ENCODE assay signal across 8 cellular contexts in the genomic region with DNA sequence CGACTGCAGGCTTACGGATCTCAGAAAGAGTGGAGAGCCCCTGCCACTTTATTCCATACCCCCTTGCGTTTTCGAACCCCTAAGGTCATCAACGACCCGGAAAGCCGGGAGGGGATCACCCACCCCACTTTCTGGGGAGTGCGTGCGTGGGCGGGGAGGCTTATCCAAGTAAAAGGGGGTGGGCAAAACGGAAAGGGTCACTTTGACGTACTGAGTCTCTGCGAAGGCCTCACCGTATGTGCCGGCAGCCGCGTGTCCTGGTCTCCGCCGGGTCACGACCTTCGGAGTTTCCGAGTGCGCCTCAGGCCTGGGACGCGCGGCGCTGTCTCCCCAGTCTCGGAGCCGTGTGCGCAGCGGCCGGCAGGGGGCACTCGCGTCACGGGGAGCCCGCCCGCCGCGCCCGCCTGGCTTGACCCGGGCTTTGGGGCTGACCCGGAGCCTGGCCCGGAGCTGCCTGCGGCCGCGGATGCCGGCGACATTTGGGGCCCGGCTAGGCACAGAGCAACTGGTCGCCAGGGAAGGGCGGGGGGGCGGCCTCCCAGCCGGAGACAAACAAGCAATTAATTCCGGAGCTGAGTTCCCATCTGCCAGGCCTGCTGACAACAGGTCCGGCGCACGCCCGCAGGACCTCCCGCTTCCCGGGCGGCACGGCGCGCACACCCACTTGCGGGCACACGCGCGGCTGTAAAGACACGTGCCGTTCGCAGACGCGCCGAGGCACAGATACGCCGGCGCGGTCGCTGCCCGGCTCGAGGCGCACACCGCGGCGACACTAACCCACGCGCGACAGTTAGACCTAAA. TPM values are rescaled to one million over a fixed set of nuclear protein-coding genes. Genes with fewer than 3 reads are reported as not detected.
DNase-seq lines count a peak whose midpoint lies in the region; ATAC-seq and TF ChIP-seq lines count a peak whose summit lies in the region.

No MANE protein-coding gene starts in this region.

- H3K4me3 Mint-ChIP-seq in GM23338: peak overlapping the region; percentile 68
- peak overlapping the region; percentile 63 to 81 for H3K4me3 Mint-ChIP-seq in activated T-cell treated with anti-CD3 and anti-CD28 coated beads, Interleukin-2, amount 50 U/mL, for 72 hours
- peak overlapping the region; percentile 77 to 81 (median 79) for H3K4me3 Mint-ChIP-seq in nephron

- 1 to 2% (median 1%) methylated on average over 33 to 88 of the region's 88 CpGs for WGBS in stomach, 5 donors

- H3K9me3 ChIP-seq in fibroblast of lung (ENCODE audit: control insufficient read depth, insufficient read depth, low read depth, low read length): no peaks in the 10 kb centered on the region
- H3K9me3 ChIP-seq in stomach: no peaks in the 10 kb centered on the region

- POLR2A ChIA-PET in AG04449 (lab: Yijun Ruan, JAX): no interaction called here

- DNase-seq in AG04449 (ENCODE audit: low read depth, low spot score) (no peak), GM23338 (ENCODE audit: low spot score) (peak; percentile 81), NOMO-1 (lab: John Stamatoyannopoulos, UW; ENCODE audit: unreplicated experiment in 2 of 2) (peak; percentile 27 to 57), fibroblast of lung (ENCODE audit: low read depth in 2 of 2) (peak; percentile 6 to 19), stomach (peak; percentile 70), cerebellar nuclear complex (lab: John Stamatoyannopoulos, UW) (no peak)
- DNase-seq in activated T-cell treated with anti-CD3 and anti-CD28 coated beads, Interleukin-2, amount 50 U/mL, for 72 hours: peak; percentile 72 to 83

- H3K36me3 Mint-ChIP-seq in GM23338 (ENCODE audit: low read depth) (no peaks in the 10 kb centered on the region), nephron (ENCODE audit: low read depth) (no peaks in the 10 kb centered on the region)
- no peaks in the 10 kb centered on the region for H3K36me3 Mint-ChIP-seq in activated T-cell treated with anti-CD3 and anti-CD28 coated beads, Interleukin-2, amount 50 U/mL, for 72 hours (ENCODE audit: insufficient read depth in 2 of 2)

- H3K4me3 ChIP-seq in AG04449 (ENCODE audit: low read depth, low read length) (no peak overlapping the region), GM23338 (peak overlapping the region; percentile 71), fibroblast of lung (replicated peaks in 1 of 4; ENCODE audit: control extremely low read depth in 1 of 4, insufficient read depth in 1 of 4, low read depth in 3 of 4, low read length in 4 of 4) (peak overlapping the region in 1 of 4 experiments; percentile 38), stomach (peak overlapping the region; percentile 41 to 63 (median 53))

- ATAC-seq in GM23338: peak; percentile 58
- peak; percentile 82 to 84 for ATAC-seq in activated T-cell treated with anti-CD3 and anti-CD28 coated beads, Interleukin-2, amount 50 U/mL, for 72 hours (replicated peaks in 1 of 2)

- H3K4me2 ChIP-seq in GM23338 (peak overlapping the region; percentile 90), fibroblast of lung (ENCODE audit: extremely low read depth, insufficient read depth, low read length) (peak overlapping the region; percentile 40)

- no peak for TF ChIP-seq POLR2A in stomach (IDR thresholded peaks at IDR 0.05)

- H2AFZ ChIP-seq in GM23338: peak overlapping the region; percentile 81; the same call in 1 of the 2 replicates
- no peak overlapping the region for H2AFZ ChIP-seq in fibroblast of lung (ENCODE audit: low read length)

- H3K36me3 ChIP-seq in GM23338 (ENCODE audit: insufficient read depth) (no peaks in the 10 kb centered on the region), fibroblast of lung (ENCODE audit: control insufficient read depth, insufficient read depth, low read length) (no peaks in the 10 kb centered on the region), stomach (no peaks in the 10 kb centered on the region)

- H3K9me2 ChIP-seq in GM23338 (ENCODE audit: insufficient read depth): no peaks in the 10 kb centered on the region

- H3K27me3 Mint-ChIP-seq in GM23338 (ENCODE audit: insufficient read depth, low read depth, poor library complexity) (peaks cover 33% of the 10 kb centered on the region), nephron (ENCODE audit: low read depth) (peaks cover 56% of the 10 kb centered on the region)
- peaks cover 30% of the 10 kb centered on the region for H3K27me3 Mint-ChIP-seq in activated T-cell treated with anti-CD3 and anti-CD28 coated beads, Interleukin-2, amount 50 U/mL, for 72 hours (ENCODE audit: low read depth)

- H3K4me1 ChIP-seq in GM23338 (ENCODE audit: insufficient read depth) (peaks cover 12% of the 10 kb centered on the region), fibroblast of lung (ENCODE audit: control insufficient read depth, extremely low read depth, insufficient read depth, low read length) (no peaks in the 10 kb centered on the region), stomach (peaks cover 26 to 48% (median 44%) of the 10 kb centered on the region in 4 donors)

- CTCF ChIA-PET in AG04449 (lab: Yijun Ruan, JAX): interaction anchor here (0.8 to 1.3 kb wide), 5 partner anchors 8 to 509 kb away, joined by 3 to 6 read pairs (median 3); no protein-coding TSS in a partner anchor

- H4K20me1 ChIP-seq in GM23338 (replicated peaks; ENCODE audit: insufficient read depth) (no peaks in the 10 kb centered on the region), fibroblast of lung (ENCODE audit: control insufficient read depth, extremely low read depth, insufficient read depth, low read length) (no peaks in the 10 kb centered on the region)

- no peak for TF ChIP-seq EP300 in stomach (IDR thresholded peaks at IDR 0.05)

- intact Hi-C loops in stomach (cut with DNase I; ENCODE audit: low total_unique reads): loop anchor here (5.0 to 10.0 kb wide), 3 partner anchors 63 to 507 kb away; no protein-coding TSS in a partner anchor

- peaks cover 22% of the 10 kb centered on the region; the same call in 2 of the 3 replicates for H3K4me1 Mint-ChIP-seq in GM23338
- H3K4me1 Mint-ChIP-seq in activated T-cell treated with anti-CD3 and anti-CD28 coated beads, Interleukin-2, amount 50 U/mL, for 72 hours (ENCODE audit: low read depth): peaks cover 8% of the 10 kb centered on the region
- peaks cover 5% of the 10 kb centered on the region for H3K4me1 Mint-ChIP-seq in nephron

- H3K9me3 Mint-ChIP-seq in GM23338 (no peaks in the 10 kb centered on the region), nephron (no peaks in the 10 kb centered on the region)
- H3K9me3 Mint-ChIP-seq in activated T-cell treated with anti-CD3 and anti-CD28 coated beads, Interleukin-2, amount 50 U/mL, for 72 hours: no peaks in the 10 kb centered on the region

- H3K79me2 ChIP-seq in GM23338 (replicated peaks; ENCODE audit: insufficient read depth) (peaks cover 31% of the 10 kb centered on the region), fibroblast of lung (ENCODE audit: control insufficient read depth, insufficient read depth, low read length) (no peaks in the 10 kb centered on the region)

- no peaks in the 10 kb centered on the region for H3F3A ChIP-seq in GM23338 (replicated peaks; ENCODE audit: low read depth)

- H3K9ac ChIP-seq in fibroblast of lung (ENCODE audit: insufficient read depth, low read length): no peak overlapping the region

- no peak overlapping the region for H3K27ac Mint-ChIP-seq in GM23338
- no peak overlapping the region for H3K27ac Mint-ChIP-seq in activated T-cell treated with anti-CD3 and anti-CD28 coated beads, Interleukin-2, amount 50 U/mL, for 72 hours
- H3K27ac Mint-ChIP-seq in nephron: no peak overlapping the region

- H3K27me3 ChIP-seq in GM23338 (ENCODE audit: insufficient read depth) (peaks cover 27% of the 10 kb centered on the region), fibroblast of lung (ENCODE audit: control insufficient read depth, insufficient read depth, low read length) (peaks cover 15% of the 10 kb centered on the region), stomach (peaks cover 16 to 88% (median 57%) of the 10 kb centered on the region in 3 donors)

- TF ChIP-seq CTCF in AG04449 (IDR thresholded peaks at IDR 0.05; ENCODE audit: insufficient read depth, low read length, missing control alignments): peak; percentile 72
- TF ChIP-seq CTCF in GM23338 (conservative IDR thresholded peaks at IDR 0.05; ENCODE audit: low read depth in 2 of 2): peak; percentile 56 to 90
- peak; percentile 32 to 63 for TF ChIP-seq CTCF in fibroblast of lung (conservative IDR thresholded peaks at IDR 0.05 in 1 of 2, IDR thresholded peaks at IDR 0.05 in 1 of 2; ENCODE audit: low read depth in 1 of 2, low read length in 2 of 2)
- TF ChIP-seq CTCF in nephron (IDR thresholded peaks at IDR 0.05; ENCODE audit: unreplicated experiment in 3 of 3): peak; percentile 93 to 98 (median 97)
- peak in 5 of 7 experiments; percentile 39 to 93 (median 84) for TF ChIP-seq CTCF in stomach (IDR thresholded peaks at IDR 0.05)

- H3K27ac ChIP-seq in GM23338 (ENCODE audit: low read depth) (no peak overlapping the region), fibroblast of lung (ENCODE audit: insufficient read depth, low read length) (no peak overlapping the region), stomach (peak overlapping the region in 1 of 5 donors; percentile 65)

RNA-seq across cellular contexts. Expression of a gene that starts 0.9 kb away (rescaled TPM):
- 82.9 and 103 TPM in 2 replicates for total RNA-seq in GM23338 (2014; rRNA removed; shearing (Covaris generic))
- polyA plus RNA-seq in GM23338 (2016; fragmentation: Nextera tagmentation; extraction: Ambion mirVana): 5.6 and 6.4 TPM in 2 replicates
- under 1 TPM; 0.05 to 0.25 TPM for total RNA-seq in activated T-cell treated with anti-CD3 and anti-CD28 coated beads, Interleukin-2, amount 50 U/mL, for 72 hours
- under 0.01 and 2.0 TPM in 2 replicates for total RNA-seq in fibroblast of lung
- 0.01 and 0.15 TPM in 2 replicates for polyA plus RNA-seq in fibroblast of lung
- polyA plus RNA-seq in fibroblast of lung (2012): 0.03 and 0.48 TPM in 2 replicates
- 0.08 and 0.26 TPM in 2 replicates for polyA minus RNA-seq in fibroblast of lung (ENCODE audit: low replicate concordance)
- 10 to 100 TPM in 1 of 5 donors, 1 to 10 TPM in 3, under 1 TPM in 1; 0.89 to 21.7 (median 2.8) TPM for total RNA-seq in stomach
- polyA plus RNA-seq in stomach: 1 to 10 TPM in 2 of 3 donors, under 1 TPM in 1; 0.65 to 1.8 (median 1.2) TPM

RNA-seq across cellular contexts. Expression of a gene that starts 52.0 kb away (rescaled TPM):
- total RNA-seq in GM23338 (2014; rRNA removed; shearing (Covaris generic)): 1.4 and 6.2 TPM in 2 replicates
- polyA plus RNA-seq in GM23338 (2016; fragmentation: Nextera tagmentation; extraction: Ambion mirVana) (0.61 and 1.1 TPM in 2 replicates), fibroblast of lung (not detected in 2 replicates), stomach (1 to 10 TPM in 2 of 3 donors, under 1 TPM in 1; 0.12 to 5.5 (median 4.4) TPM)
- total RNA-seq in activated T-cell treated with anti-CD3 and anti-CD28 coated beads, Interleukin-2, amount 50 U/mL, for 72 hours: under 1 TPM in 1 of 2 donors, not detected in 1; 0.30 TPM
- total RNA-seq in fibroblast of lung (not detected in 2 replicates), stomach (10 to 100 TPM in 1 of 5 donors, 1 to 10 TPM in 2, under 1 TPM in 1, not detected in 1; 0.58 to 10.7 (median 5.3) TPM)
- polyA plus RNA-seq in fibroblast of lung (2012): not detected in 2 replicates
- not detected in 2 replicates for polyA minus RNA-seq in fibroblast of lung (ENCODE audit: low replicate concordance)

Comparison
In these comparisons a context has a peak if more than half of its experiments do, and no peak if none do; other contexts are left out.
1. DNase-seq: peak in GM23338 (single experiment), NOMO-1 (2 of 2), activated T-cell treated with anti-CD3 and anti-CD28 coated beads, Interleukin-2, amount 50 U/mL, for 72 hours (2 of 2), fibroblast of lung (2 of 2) and stomach (single experiment); none in AG04449 (single experiment) and cerebellar nuclear complex (0 of 2).
2. Peak in every context shown above with its lines, with median percentiles within 50 percentile points of each other: CTCF ChIP-seq and H3K4me3 Mint-ChIP-seq.